In genomic region chr6:96991618-96992355, GRCh38 we compare ENCODE assay signal across 23 cellular contexts.
DNase-seq lines count a peak whose midpoint lies in the region; ATAC-seq, FAIRE-seq and TF ChIP-seq lines count a peak whose summit lies in the region.
"Had no signal": no experiment of that assay in that cellular context is flagged by ENCODE, and none has a peak within 500 bp of the region (broad histone marks: within the 10 kb centered on the region; RNA-seq: fewer than 3 reads in every experiment).

No MANE protein-coding gene starts in this region.

- H3K4me3 ChIP-seq in kidney (ENCODE audit: low read length in 2 of 2) (no peak overlapping the region), spleen (no peak overlapping the region)

- DNase-seq in stimulated activated naive CD8-positive, alpha-beta T cell treated with anti-CD3 and anti-CD28 coated beads, Interleukin-15, amount 100 ng/mL, for 72 hours: no peak
- DNase-seq in stimulated activated naive CD8-positive, alpha-beta T cell treated with anti-CD3 and anti-CD28 coated beads, Interleukin-15, Interleukin-2, amounts not matched to agents 100 U/mL and 50 U/mL, for 24 hours: no peak
- DNase-seq in kidney: peak; percentile 66
- peak; percentile 62 for DNase-seq in spleen
- no peak for DNase-seq in SW480 (ENCODE audit: low spot score)
- no peak for DNase-seq in foreskin melanocyte
- no peak for DNase-seq in dedifferentiated amniotic fluid mesenchymal stem cell (ENCODE audit: extremely low spot score)
- DNase-seq in NCI-H2227 treated with DMSO at 0.1 percent for 48 hours (lab: John Stamatoyannopoulos, UW): no peak
- DNase-seq: ACHN; CD4-positive, CD25-positive, alpha-beta regulatory T cell; DMS153; DND-41; IMR-90; MM.1S; NCI-H446 treated with DMSO at 0.1 percent for 48 hours; NCI-H526; NCI-H82; NK-92 treated with Interleukin-12 subunit alpha and Interleukin-12 subunit beta, amount 100 ng/mL, for 24 hours; PC-3 had no signal

- no peaks in the 10 kb centered on the region for H3K36me3 ChIP-seq in kidney (ENCODE audit: control insufficient read depth in 1 of 2, insufficient read depth in 2 of 2, low read length in 2 of 2)
- H3K36me3 ChIP-seq in spleen: no peaks in the 10 kb centered on the region

- TF ChIP-seq CTCF in kidney (IDR thresholded peaks at IDR 0.05; ENCODE audit: borderline replicate concordance, extremely low read depth, insufficient read depth) (no peak), spleen (IDR thresholded peaks at IDR 0.05 in 8 of 11, conservative IDR thresholded peaks at IDR 0.05 in 3 of 11) (no peak)

- whole genome bisulfite sequencing in spleen, 5 donors: 91 to 95% (median 92%) methylated on average over 22 to 30 of the region's 30 CpGs

- peaks cover 7% of the 10 kb centered on the region for H3K4me1 Mint-ChIP-seq in stimulated activated naive CD8-positive, alpha-beta T cell treated with anti-CD3 and anti-CD28 coated beads, Interleukin-15, amount 100 ng/mL, for 72 hours

- no peaks in the 10 kb centered on the region for H3K27me3 ChIP-seq in spleen (replicated peaks in 1 of 7)

- intact Hi-C loops in kidney (cut with DNase I): no loop called here
- intact Hi-C loops in spleen (cut with DNase I; ENCODE audit: low total_unique reads): no loop called here

- no peak for TF ChIP-seq POLR2A in spleen (IDR thresholded peaks at IDR 0.05)

- no peak for FAIRE-seq in kidney (lab: Jason Lieb, UNC)
- FAIRE-seq: GM19239, H54 had no signal

- H3K9me3 Mint-ChIP-seq in stimulated activated naive CD8-positive, alpha-beta T cell treated with anti-CD3 and anti-CD28 coated beads, Interleukin-15, amount 100 ng/mL, for 72 hours: peaks cover 0 to 7% of the 10 kb centered on the region in 2 donors

- H3K9me3 ChIP-seq in kidney (ENCODE audit: control insufficient read depth in 1 of 2, low read length in 2 of 2) (no peaks in the 10 kb centered on the region), spleen (peaks cover 0 to 1% (median 0%) of the 10 kb centered on the region in 8 donors)

- H3K27ac ChIP-seq in kidney (ENCODE audit: low read depth in 2 of 2, low read length in 2 of 2) (no peak overlapping the region), spleen (no peak overlapping the region)
- H3K27ac ChIP-seq: 22Rv1, KMS-11 had no signal

- peak; percentile 26 for ATAC-seq in stimulated activated naive CD8-positive, alpha-beta T cell treated with anti-CD3 and anti-CD28 coated beads, Interleukin-15, amount 100 ng/mL, for 72 hours
- no peak for ATAC-seq in stimulated activated naive CD8-positive, alpha-beta T cell treated with anti-CD3 and anti-CD28 coated beads, Interleukin-15, Interleukin-2, amounts not matched to agents 100 U/mL and 50 U/mL, for 24 hours
- ATAC-seq: PC-3 had no signal

- H3K27ac Mint-ChIP-seq in stimulated activated naive CD8-positive, alpha-beta T cell treated with anti-CD3 and anti-CD28 coated beads, Interleukin-15, amount 100 ng/mL, for 72 hours: peak overlapping the region in 1 of 2 donors; percentile 55
- H3K27ac Mint-ChIP-seq: CD4-positive, CD25-positive, alpha-beta regulatory T cell had no signal

- no peaks in the 10 kb centered on the region for H3K27me3 Mint-ChIP-seq in stimulated activated naive CD8-positive, alpha-beta T cell treated with anti-CD3 and anti-CD28 coated beads, Interleukin-15, amount 100 ng/mL, for 72 hours
- H3K27me3 Mint-ChIP-seq: CD4-positive, CD25-positive, alpha-beta regulatory T cell had no signal

- H3K4me1 ChIP-seq in kidney (ENCODE audit: control insufficient read depth in 1 of 2, insufficient read depth in 1 of 2, low read depth in 1 of 2, low read length in 2 of 2) (no peaks in the 10 kb centered on the region), spleen (no peaks in the 10 kb centered on the region)

- no peak overlapping the region for H3K4me3 Mint-ChIP-seq in stimulated activated naive CD8-positive, alpha-beta T cell treated with anti-CD3 and anti-CD28 coated beads, Interleukin-15, amount 100 ng/mL, for 72 hours
- H3K4me3 Mint-ChIP-seq: CD4-positive, CD25-positive, alpha-beta regulatory T cell had no signal

- no peak overlapping the region for H3K9ac ChIP-seq in kidney (ENCODE audit: low read length in 2 of 2)
- H3K9ac ChIP-seq: KMS-11 had no signal

Comparison
In these comparisons a context has a peak if more than half of its experiments do, and no peak if none do; other contexts are left out.
1. DNase-seq: peak in kidney (single experiment) and spleen (single experiment); none in stimulated activated naive CD8-positive, alpha-beta T cell treated with anti-CD3 and anti-CD28 coated beads, Interleukin-15, amount 100 ng/mL, for 72 hours (0 of 2), stimulated activated naive CD8-positive, alpha-beta T cell treated with anti-CD3 and anti-CD28 coated beads, Interleukin-15, Interleukin-2, amounts not matched to agents 100 U/mL and 50 U/mL, for 24 hours (single experiment), SW480 (single experiment), foreskin melanocyte (single experiment), dedifferentiated amniotic fluid mesenchymal stem cell (single experiment) and NCI-H2227 treated with DMSO at 0.1 percent for 48 hours (single experiment).